Comparison of ENCODE assay signal across 8 cellular contexts in genomic region chr2:182763311-182763912, GRCh38. TPM values are rescaled to one million over a fixed set of nuclear protein-coding genes. Genes with fewer than 3 reads are reported as not detected.
DNase-seq lines count a peak whose midpoint lies in the region; ATAC-seq and TF ChIP-seq lines count a peak whose summit lies in the region.

No MANE protein-coding gene starts in this region.

- H3K27ac ChIP-seq in liver (ENCODE audit: low read depth in 1 of 2, low read length in 2 of 2) = no peak overlapping the region

- H3K4me1 ChIP-seq in liver (ENCODE audit: control insufficient read depth in 4 of 4, insufficient read depth in 4 of 4, low read length in 3 of 4) = peaks cover 0 to 8% (median 3%) of the 10 kb centered on the region in 4 donors

- peaks cover 9% of the 10 kb centered on the region for H3K4me1 Mint-ChIP-seq in brain
- H3K4me1 Mint-ChIP-seq in activated naive CD4-positive, alpha-beta T cell treated with anti-CD3 and anti-CD28 coated beads for 36 hours (ENCODE audit: low read depth) = no peaks in the 10 kb centered on the region

- POLR2A ChIA-PET in AG04449 (lab: Yijun Ruan, JAX) = no interaction called here

- H3K4me3 Mint-ChIP-seq in brain = no peak overlapping the region
- H3K4me3 Mint-ChIP-seq in activated naive CD4-positive, alpha-beta T cell treated with anti-CD3 and anti-CD28 coated beads for 36 hours = no peak overlapping the region

- H3K27me3 Mint-ChIP-seq in brain = no peaks in the 10 kb centered on the region
- no peaks in the 10 kb centered on the region for H3K27me3 Mint-ChIP-seq in activated naive CD4-positive, alpha-beta T cell treated with anti-CD3 and anti-CD28 coated beads for 36 hours (ENCODE audit: low read depth)

- no peak for DNase-seq in AG04449 (ENCODE audit: low read depth, low spot score)
- DNase-seq in NCI-H1694 treated with DMSO at 0.1 percent for 48 hours (lab: John Stamatoyannopoulos, UW) = peak; percentile 4
- no peak for DNase-seq in activated naive CD4-positive, alpha-beta T cell treated with anti-CD3 and anti-CD28 coated beads for 36 hours
- DNase-seq in globus pallidus (ENCODE audit: low spot score) = no peak

- no peaks in the 10 kb centered on the region for H3K27me3 ChIP-seq in liver (ENCODE audit: control insufficient read depth in 4 of 4, insufficient read depth in 4 of 4, low read length in 3 of 4)

- 58% methylated on average over 11 of the region's 11 CpGs for WGBS in liver

- no peak overlapping the region for H3K9ac ChIP-seq in liver (ENCODE audit: low read depth in 1 of 2, low read length in 2 of 2)

- ATAC-seq in GM18861 (IDR thresholded peaks at IDR 0.05; ENCODE audit: unreplicated experiment) (peak; percentile 55), HG02970 (IDR thresholded peaks at IDR 0.05; ENCODE audit: low FRiP score, unreplicated experiment) (no peak)

- no peaks in the 10 kb centered on the region for H3K9me3 ChIP-seq in liver (ENCODE audit: control insufficient read depth in 4 of 4, low read length in 3 of 4)

- CTCF ChIA-PET in AG04449 (lab: Yijun Ruan, JAX) = interaction anchor here (0.8 to 4.8 kb wide), 19 partner anchors 9 to 578 kb away, joined by 3 to 57 read pairs (median 4); no protein-coding TSS in a partner anchor
- CTCF ChIA-PET in activated naive CD4-positive, alpha-beta T cell treated with anti-CD3 and anti-CD28 coated beads for 36 hours (lab: Charles Lee) = interaction anchor here (1.0 to 3.0 kb wide), 3 partner anchors 216 to 401 kb away, joined by 3 to 14 read pairs (median 6); no protein-coding TSS in a partner anchor

- peaks cover 3 to 5% (median 4%) of the 10 kb centered on the region in 5 experiments for H3K9me3 Mint-ChIP-seq in brain
- peaks cover 6% of the 10 kb centered on the region for H3K9me3 Mint-ChIP-seq in activated naive CD4-positive, alpha-beta T cell treated with anti-CD3 and anti-CD28 coated beads for 36 hours

- TF ChIP-seq CTCF in AG04449 (IDR thresholded peaks at IDR 0.05; ENCODE audit: insufficient read depth, low read length, missing control alignments) (peak; percentile 47), brain (conservative IDR thresholded peaks at IDR 0.05) (peak; percentile 54 to 75), liver (IDR thresholded peaks at IDR 0.05; ENCODE audit: low read depth, low read length, missing input control) (peak; percentile 57)

- TF ChIP-seq RAD21 in liver (IDR thresholded peaks at IDR 0.05) = peak; percentile 68 to 83

- intact Hi-C loops in activated naive CD4-positive, alpha-beta T cell treated with anti-CD3 and anti-CD28 coated beads for 36 hours (cut with micrococcal nuclease) = no loop called here

- H3K27ac Mint-ChIP-seq in brain = no peak overlapping the region
- no peak overlapping the region for H3K27ac Mint-ChIP-seq in activated naive CD4-positive, alpha-beta T cell treated with anti-CD3 and anti-CD28 coated beads for 36 hours

- peaks cover 46% of the 10 kb centered on the region for H3K36me3 Mint-ChIP-seq in brain
- H3K36me3 Mint-ChIP-seq in activated naive CD4-positive, alpha-beta T cell treated with anti-CD3 and anti-CD28 coated beads for 36 hours (ENCODE audit: low read depth) = peaks cover 58% of the 10 kb centered on the region

- H3K36me3 ChIP-seq in liver (ENCODE audit: control insufficient read depth in 4 of 4, insufficient read depth in 3 of 4, low read depth in 1 of 4, low read length in 3 of 4) = peaks cover 3 to 10% (median 5%) of the 10 kb centered on the region in 4 donors

- H3K4me3 ChIP-seq in AG04449 (ENCODE audit: low read depth, low read length) = no peak overlapping the region
- no peak overlapping the region for H3K4me3 ChIP-seq in liver (ENCODE audit: low read depth in 1 of 3, low read length in 3 of 3)

TF ChIP-seq in liver, 16 proteins besides CTCF, POLR2A, EP300 and RAD21:
- TF ChIP-seq MAX (IDR thresholded peaks at IDR 0.05) = no peak
- TF ChIP-seq NR2F2 (IDR thresholded peaks at IDR 0.05) = no peak
- TF ChIP-seq EGR1 (IDR thresholded peaks at IDR 0.05; ENCODE audit: low read depth in 2 of 2) = no peak
- no peak for TF ChIP-seq HNF4A (conservative IDR thresholded peaks at IDR 0.05)
- no peak for TF ChIP-seq SP1 (IDR thresholded peaks at IDR 0.05)
- TF ChIP-seq YY1 (IDR thresholded peaks at IDR 0.05) = no peak
- TF ChIP-seq REST (IDR thresholded peaks at IDR 0.05) = no peak
- TF ChIP-seq, protein P1, sequence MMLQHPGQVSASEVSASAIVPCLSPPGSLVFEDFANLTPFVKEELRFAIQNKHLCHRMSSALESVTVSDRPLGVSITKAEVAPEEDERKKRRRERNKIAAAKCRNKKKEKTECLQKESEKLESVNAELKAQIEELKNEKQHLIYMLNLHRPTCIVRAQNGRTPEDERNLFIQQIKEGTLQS (IDR thresholded peaks at IDR 0.05) = no peak
- no peak for TF ChIP-seq FOXA2 (IDR thresholded peaks at IDR 0.05)
- no peak for TF ChIP-seq TAF1 (conservative IDR thresholded peaks at IDR 0.05)

RNA-seq across cellular contexts. Expression of gene DNAJC10, which starts 47.4 kb away (rescaled TPM):
- 19.9 TPM for polyA plus RNA-seq in brain (ENCODE audit: insufficient read depth, low read depth, low replicate concordance)
- total RNA-seq in liver = 10 to 100 TPM; 22.6 to 46.4 TPM
- 10 to 100 TPM; 16.3 to 19.9 TPM for polyA plus RNA-seq in liver
- 10 to 100 TPM; 40.8 to 41.5 TPM for total RNA-seq in activated naive CD4-positive, alpha-beta T cell treated with anti-CD3 and anti-CD28 coated beads for 36 hours
